ENCODE assay signal across 6 cellular contexts in the genomic region with DNA sequence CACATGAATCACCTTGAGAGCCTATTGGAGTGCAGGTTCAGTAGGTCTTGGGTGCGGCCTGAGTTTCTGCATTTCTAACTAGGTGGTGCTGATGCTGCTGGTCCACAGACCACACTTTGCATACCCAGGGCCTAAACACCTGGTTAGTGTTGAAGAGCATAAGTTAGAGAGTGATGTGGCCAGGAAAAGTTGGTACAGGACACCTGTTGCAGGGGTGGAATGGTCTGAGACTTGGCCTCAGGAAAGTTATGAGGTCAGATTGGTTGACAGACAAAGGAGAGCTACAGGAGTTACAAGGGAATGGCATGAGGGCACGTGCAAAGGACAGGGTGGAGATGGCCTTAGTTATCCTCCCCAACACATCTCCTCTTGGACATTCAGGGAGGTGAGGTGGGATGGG.
"Had no signal": no experiment of that assay in that cellular context is flagged by ENCODE, and none has a peak within 500 bp of the region (broad histone marks: within the 10 kb centered on the region; RNA-seq: fewer than 3 reads in every experiment).

No MANE protein-coding gene starts in this region.

- DNase-seq: IMR-90, KG1 had no signal

- H3K27ac ChIP-seq: HL-60, KMS-11 had no signal

- H3K4me3 ChIP-seq: K562 had no signal

- H3K4me2 ChIP-seq: KMS-11 had no signal

- ATAC-seq: HepG2 had no signal
